ENCODE assay signal across 1 cellular context in the genomic region with DNA sequence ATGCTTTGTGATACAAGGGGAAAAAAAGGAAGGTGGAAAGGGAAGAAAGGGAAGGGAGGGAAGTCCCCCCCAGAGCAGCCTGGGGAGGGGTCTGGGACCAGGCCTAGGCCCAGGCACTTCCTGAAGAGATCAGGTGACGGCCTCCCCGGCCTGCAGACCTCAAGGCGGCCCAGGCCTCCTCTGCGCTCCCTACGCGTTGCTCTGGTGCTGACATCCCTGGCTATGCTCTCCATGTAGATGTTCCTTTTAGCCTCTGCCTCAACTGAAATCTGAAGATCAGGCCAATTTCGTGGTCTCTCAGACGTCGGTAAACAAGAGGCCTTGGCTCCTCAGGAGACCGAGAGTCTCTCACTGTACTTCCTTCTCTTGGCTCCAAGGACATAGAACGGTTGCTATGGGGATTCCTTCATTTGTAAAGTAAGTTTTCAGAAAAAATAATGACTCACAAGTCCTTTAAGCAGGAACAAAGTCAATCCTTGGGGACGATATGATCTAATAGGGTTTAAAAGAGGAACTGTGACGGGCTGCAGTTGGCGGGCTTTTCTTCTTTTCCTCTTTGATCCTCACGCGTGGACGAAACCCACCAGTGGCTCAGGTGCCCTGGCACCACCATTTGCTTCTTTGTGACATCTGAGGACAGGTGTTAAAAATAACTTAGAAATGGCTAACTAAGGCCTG.
TF ChIP-seq lines count a peak whose summit lies in the region.

No MANE protein-coding gene starts in this region.

TF ChIP-seq in H1, 55 proteins besides CTCF, POLR2A, EP300 and RAD21 (continued from another document):
- TF ChIP-seq RBBP5 (IDR thresholded peaks at IDR 0.05; ENCODE audit: borderline replicate concordance, low read depth, low read length) (no peak), CHD7 (IDR thresholded peaks at IDR 0.05; ENCODE audit: insufficient replicate concordance, low read length) (no peak), TAF1 (IDR thresholded peaks at IDR 0.05; ENCODE audit: low read depth, low read length) (no peak), ASH2L (IDR thresholded peaks at IDR 0.05; ENCODE audit: low read length) (no peak), SP1 (IDR thresholded peaks at IDR 0.05; ENCODE audit: low read depth, low read length) (no peak), EZH2 (IDR thresholded peaks at IDR 0.05; ENCODE audit: low read depth, low read length, severe bottlenecking) (no peak), SP4 (IDR thresholded peaks at IDR 0.05; ENCODE audit: low read length) (no peak)
TF ChIP-seq in H1: peak in this region for 0.
